ENCODE assay signal across 19 cellular contexts in genomic region chr1:116465845-116466685, GRCh38.
DNase-seq lines count a peak whose midpoint lies in the region; ATAC-seq and TF ChIP-seq lines count a peak whose summit lies in the region.
"Had no signal": no experiment of that assay in that cellular context is flagged by ENCODE, and none has a peak within 500 bp of the region (broad histone marks: within the 10 kb centered on the region; RNA-seq: fewer than 3 reads in every experiment).

No MANE protein-coding gene starts in this region.

- WGBS in liver, result 64% methylated on average over 10 of the region's 10 CpGs

- H3K27ac ChIP-seq in liver (ENCODE audit: low read depth in 1 of 2, low read length in 2 of 2), result no peak overlapping the region
- H3K27ac ChIP-seq: colonic mucosa, HL-60, KMS-11, WERI-Rb-1 had no signal

- H3K9me3 ChIP-seq in liver (ENCODE audit: control insufficient read depth in 4 of 4, low read length in 3 of 4), result no peaks in the 10 kb centered on the region
- H3K9me3 ChIP-seq: colonic mucosa, mucosa of descending colon had no signal

- H3K4me3 ChIP-seq in liver (ENCODE audit: low read depth in 1 of 3, low read length in 3 of 3), result no peak overlapping the region
- no peak overlapping the region for H3K4me3 ChIP-seq in foreskin fibroblast (ENCODE audit: low read depth in 1 of 2, low read length in 2 of 2)
- H3K4me3 ChIP-seq: colonic mucosa, mucosa of descending colon had no signal

- no peak overlapping the region for H3K9ac ChIP-seq in liver (ENCODE audit: low read depth in 1 of 2, low read length in 2 of 2)
- H3K9ac ChIP-seq: KMS-11 had no signal

- no peak for DNase-seq in left ventricle myocardium superior
- DNase-seq in Right ventricle myocardium superior, result no peak
- peak; percentile 75 for DNase-seq in SK-N-DZ (ENCODE audit: low spot score)
- DNase-seq in KG1 (lab: John Stamatoyannopoulos, UW), result no peak
- DNase-seq in foreskin fibroblast, result no peak
- DNase-seq in cerebellar nuclear complex (lab: John Stamatoyannopoulos, UW), result no peak
- no peak for DNase-seq in GF-D8 (lab: John Stamatoyannopoulos, UW)
- DNase-seq: activated CD4-positive, alpha-beta memory T cell treated with anti-CD3 and anti-CD28 coated beads, Interleukin-2, amount 10 ng/mL, durations not matched to agents 7 days and 5 days; activated T-cell treated with anti-CD3 and anti-CD28 coated beads, Interleukin-2, amount 50 U/mL, for 24 hours; colonic mucosa; HCEC 1CT; mucosa of descending colon; NCI-H226; occipital lobe; stimulated activated CD4-positive, alpha-beta T cell treated with anti-CD3 and anti-CD28 coated beads, Interleukin-2, amount 100 ng/mL, for 24 hours; WERI-Rb-1 had no signal

- peaks cover 3 to 14% (median 5%) of the 10 kb centered on the region in 4 donors for H3K4me1 ChIP-seq in liver (ENCODE audit: control insufficient read depth in 4 of 4, insufficient read depth in 4 of 4, low read length in 3 of 4)
- H3K4me1 ChIP-seq: colonic mucosa had no signal

- peak in 1 of 2 donors; percentile 34 for TF ChIP-seq RAD21 in liver (IDR thresholded peaks at IDR 0.05)

- TF ChIP-seq CTCF in liver (IDR thresholded peaks at IDR 0.05; ENCODE audit: low read depth, low read length, missing input control) (no peak), foreskin fibroblast (IDR thresholded peaks at IDR 0.05; ENCODE audit: low read depth, low read length) (no peak)

- no peaks in the 10 kb centered on the region for H3K27me3 ChIP-seq in liver (ENCODE audit: control insufficient read depth in 4 of 4, insufficient read depth in 4 of 4, low read length in 3 of 4)
- H3K27me3 ChIP-seq: colonic mucosa had no signal

- intact Hi-C loops in left ventricle myocardium superior (cut with micrococcal nuclease), result no loop called here
- intact Hi-C loops in Right ventricle myocardium superior (cut with DNase I), result no loop called here

- no peaks in the 10 kb centered on the region for H3K36me3 ChIP-seq in liver (ENCODE audit: control insufficient read depth in 4 of 4, insufficient read depth in 3 of 4, low read depth in 1 of 4, low read length in 3 of 4)
- H3K36me3 ChIP-seq: colonic mucosa, WERI-Rb-1 had no signal

- peak; percentile 62 for ATAC-seq in left ventricle myocardium superior
- no peak for ATAC-seq in Right ventricle myocardium superior (ENCODE audit: poor library complexity)
- ATAC-seq: mucosa of descending colon had no signal

TF ChIP-seq in liver, 16 proteins besides CTCF, POLR2A, EP300 and RAD21:
- TF ChIP-seq ATF3 (IDR thresholded peaks at IDR 0.05) (peak; percentile 30), RXRA (IDR thresholded peaks at IDR 0.05) (no peak), GABPA (IDR thresholded peaks at IDR 0.05 in 1 of 2, conservative IDR thresholded peaks at IDR 0.05 in 1 of 2) (no peak), MAX (IDR thresholded peaks at IDR 0.05) (no peak), FOXA1 (IDR thresholded peaks at IDR 0.05) (peak; percentile 57), EGR1 (IDR thresholded peaks at IDR 0.05; ENCODE audit: low read depth in 2 of 2) (no peak), TAF1 (conservative IDR thresholded peaks at IDR 0.05) (peak; percentile 39), FOXA2 (IDR thresholded peaks at IDR 0.05) (peak; percentile 62), HNF4A (conservative IDR thresholded peaks at IDR 0.05) (peak in 1 of 2 donors; percentile 64), SP1 (IDR thresholded peaks at IDR 0.05) (peak; percentile 81), YY1 (IDR thresholded peaks at IDR 0.05) (no peak)
